In genomic region chr6:144265390-144265789, GRCh38 we compare ENCODE assay signal across 9 cellular contexts.
A peak's percentile ranks its signal among the peaks of the same experiment; 100 is the strongest.
DNase-seq lines count a peak whose midpoint lies in the region; ATAC-seq and TF ChIP-seq lines count a peak whose summit lies in the region.
"Had no signal": no experiment of that assay in that cellular context is flagged by ENCODE, and none has a peak within 500 bp of the region (broad histone marks: within the 10 kb centered on the region; RNA-seq: fewer than 3 reads in every experiment).

No MANE protein-coding gene starts in this region.

- TF ChIP-seq CTCF in brain microvascular endothelial cell (IDR thresholded peaks at IDR 0.05; ENCODE audit: low read depth, low read length, missing control alignments) (no peak), nephron progenitor cell (IDR thresholded peaks at IDR 0.05) (no peak)

- no peak overlapping the region for H3K4me3 Mint-ChIP-seq in nephron progenitor cell

- H3K4me3 ChIP-seq in brain microvascular endothelial cell (ENCODE audit: low read depth, low read length): no peak overlapping the region

- H3K36me3 ChIP-seq in brain microvascular endothelial cell (replicated peaks): no peaks in the 10 kb centered on the region

- no peaks in the 10 kb centered on the region for H3K27me3 Mint-ChIP-seq in nephron progenitor cell (ENCODE audit: low read depth, poor library complexity)

- peaks cover 27% of the 10 kb centered on the region for H3K4me1 Mint-ChIP-seq in nephron progenitor cell

- peak overlapping the region; percentile 75 for H3K27ac Mint-ChIP-seq in nephron progenitor cell

- peak; percentile 86 for DNase-seq in brain microvascular endothelial cell
- DNase-seq in nephron progenitor cell: no peak
- DNase-seq in anterior cingulate cortex (lab: John Stamatoyannopoulos, UW): no peak
- no peak for DNase-seq in GF-D8 (lab: John Stamatoyannopoulos, UW)
- DNase-seq in caudate nucleus (lab: John Stamatoyannopoulos, UW): no peak
- DNase-seq in AG08396 (ENCODE audit: low spot score): no peak

- H3K27me3 ChIP-seq in brain microvascular endothelial cell (replicated peaks): no peaks in the 10 kb centered on the region

- in situ Hi-C loops in brain microvascular endothelial cell (cut with HindIII; ENCODE audit: low pct_ligation_motif_present, low sequenced_read_pairs): no loop called here

- ATAC-seq in GM19397 (IDR thresholded peaks at IDR 0.05; ENCODE audit: unreplicated experiment): peak; percentile 86
- ATAC-seq in HG03571 (IDR thresholded peaks at IDR 0.05; ENCODE audit: unreplicated experiment): peak; percentile 78

- H3K36me3 Mint-ChIP-seq in nephron progenitor cell (ENCODE audit: low read depth): peaks cover 18% of the 10 kb centered on the region

- H3K9me3 Mint-ChIP-seq in nephron progenitor cell: peaks cover 25% of the 10 kb centered on the region

- peak overlapping the region; percentile 97 for H3K27ac ChIP-seq in brain microvascular endothelial cell
- no peak overlapping the region for H3K27ac ChIP-seq in caudate nucleus (ENCODE audit: low read depth, low read length)
- H3K27ac ChIP-seq: parathyroid adenoma had no signal
